8 cellular contexts compared by ENCODE assay signal in genomic region chr14:61608245-61609142, GRCh38.
DNase-seq lines count a peak whose midpoint lies in the region; ATAC-seq and TF ChIP-seq lines count a peak whose summit lies in the region.

No MANE protein-coding gene starts in this region.

- ATAC-seq in HG02642 (IDR thresholded peaks at IDR 0.05; ENCODE audit: poor library complexity, unreplicated experiment) (no peak), HG03520 (IDR thresholded peaks at IDR 0.05; ENCODE audit: unreplicated experiment) (no peak)

- no peak overlapping the region for H2AFZ ChIP-seq in neural progenitor cell (replicated peaks)

- no peak overlapping the region for H3K4me3 ChIP-seq in endodermal cell (ENCODE audit: low read length)
- H3K4me3 ChIP-seq in neural progenitor cell, result no peak overlapping the region
- no peak overlapping the region for H3K4me3 ChIP-seq in A673 (ENCODE audit: low read depth, low read length, poor library complexity, severe bottlenecking)

- WGBS in endodermal cell (ENCODE audit: insufficient coverage in 1 of 2, insufficient read length in 1 of 2), 2 experiments, result 59 to 69% methylated on average over 4 to 8 of the region's 8 CpGs

- H3K9me3 ChIP-seq in endodermal cell (ENCODE audit: control insufficient read depth, low read length), result no peaks in the 10 kb centered on the region
- no peaks in the 10 kb centered on the region for H3K9me3 ChIP-seq in neural progenitor cell (ENCODE audit: low read depth)
- no peaks in the 10 kb centered on the region for H3K9me3 ChIP-seq in A673 (ENCODE audit: low read depth, low read length, poor library complexity, severe bottlenecking)

- BruUV-seq in A673 (replicated peaks; lab: Mats Ljungman, UMichigan), result no TSS peak

- H3K79me2 ChIP-seq in neural progenitor cell (ENCODE audit: low read depth), result no peaks in the 10 kb centered on the region

- H3K4me3 Mint-ChIP-seq in endodermal cell, result no peak overlapping the region
- peak overlapping the region; percentile 62 for H3K4me3 Mint-ChIP-seq in neural progenitor cell

- H4K20me1 ChIP-seq in neural progenitor cell (ENCODE audit: low read depth), result peaks cover 28% of the 10 kb centered on the region

- CTCF ChIA-PET in A673 (lab: Charles Lee), result no interaction called here

- H3K27me3 Mint-ChIP-seq in endodermal cell (ENCODE audit: insufficient read depth) (no peaks in the 10 kb centered on the region), neural progenitor cell (ENCODE audit: insufficient read depth, low read depth) (peaks cover 4% of the 10 kb centered on the region)

- H3K27ac Mint-ChIP-seq in endodermal cell (no peak overlapping the region), neural progenitor cell (peak overlapping the region; percentile 57)

- H3K36me3 Mint-ChIP-seq in endodermal cell (ENCODE audit: low read depth) (no peaks in the 10 kb centered on the region), neural progenitor cell (no peaks in the 10 kb centered on the region)

- H3K9me3 Mint-ChIP-seq in endodermal cell (no peaks in the 10 kb centered on the region), neural progenitor cell (no peaks in the 10 kb centered on the region)

- H3K27me3 ChIP-seq in endodermal cell (ENCODE audit: control insufficient read depth, insufficient read depth, low read length, poor library complexity, severe bottlenecking) (no peaks in the 10 kb centered on the region), neural progenitor cell (peaks cover 30% of the 10 kb centered on the region), A673 (replicated peaks; ENCODE audit: insufficient read depth, low read depth, low read length, poor library complexity) (no peaks in the 10 kb centered on the region)

- peaks cover 30% of the 10 kb centered on the region for H3F3A ChIP-seq in neural progenitor cell (ENCODE audit: low read depth)

- H3K4me1 Mint-ChIP-seq in endodermal cell, result peaks cover 36% of the 10 kb centered on the region
- H3K4me1 Mint-ChIP-seq in neural progenitor cell, result peaks cover 49% of the 10 kb centered on the region

- intact Hi-C loops in A673 (cut with micrococcal nuclease; ENCODE audit: unreplicated experiment), result no loop called here

- H3K36me3 ChIP-seq in endodermal cell (ENCODE audit: control insufficient read depth, insufficient read depth, low read length) (no peaks in the 10 kb centered on the region), neural progenitor cell (no peaks in the 10 kb centered on the region), A673 (ENCODE audit: insufficient read depth, low read length, poor library complexity, severe bottlenecking) (no peaks in the 10 kb centered on the region)

- POLR2A ChIA-PET in A673 (lab: Charles Lee; ENCODE audit: low non-redundant PET), result no interaction called here

- DNase-seq in DMS79 (lab: John Stamatoyannopoulos, UW) (peak; percentile 95), NCI-H2227 (lab: John Stamatoyannopoulos, UW; ENCODE audit: unreplicated experiment) (peak; percentile 77), endodermal cell (no peak), neural progenitor cell (ENCODE audit: low spot score) (peak; percentile 87), A673 (ENCODE audit: low spot score) (no peak), HPDE6-E6E7 (ENCODE audit: extremely low spot score) (no peak)

- H3K27ac ChIP-seq in endodermal cell (ENCODE audit: low read depth, low read length) (peak overlapping the region; percentile 91), neural progenitor cell (no peak overlapping the region), A673 (ENCODE audit: low read depth, low read length, poor library complexity, severe bottlenecking) (no peak overlapping the region)

- TF ChIP-seq CTCF in endodermal cell (conservative IDR thresholded peaks at IDR 0.05) (no peak), neural progenitor cell (IDR thresholded peaks at IDR 0.05) (no peak), A673 (conservative IDR thresholded peaks at IDR 0.05; ENCODE audit: low read depth, low read length) (no peak)

- no peak overlapping the region for H3K9ac ChIP-seq in endodermal cell (ENCODE audit: extremely low read depth, low read length, poor library complexity, severe bottlenecking)
- no peak overlapping the region for H3K9ac ChIP-seq in neural progenitor cell

- H3K4me1 ChIP-seq in endodermal cell (ENCODE audit: control insufficient read depth, insufficient read depth, low read length) (peaks cover 11% of the 10 kb centered on the region), neural progenitor cell (peaks cover 31% of the 10 kb centered on the region), A673 (ENCODE audit: insufficient read depth, low read length, poor library complexity, severe bottlenecking) (peaks cover 4% of the 10 kb centered on the region)

- H3K4me2 ChIP-seq in neural progenitor cell, result peak overlapping the region; percentile 65

Comparison
In these comparisons a context has a peak if more than half of its experiments do, and no peak if none do; other contexts are left out.
1. DNase-seq: peak in DMS79 (single experiment), NCI-H2227 (single experiment) and neural progenitor cell (single experiment); none in endodermal cell (single experiment), A673 (single experiment) and HPDE6-E6E7 (single experiment).